Comparison of ENCODE assay signal across 1 cellular context in genomic region chr4:3896871-3897578, GRCh38.
TF ChIP-seq lines count a peak whose summit lies in the region.

No MANE protein-coding gene starts in this region.

TF ChIP-seq in K562, 482 proteins besides CTCF, POLR2A, EP300 and RAD21 (continued from another document):
- peak; percentile 70 for TF ChIP-seq USF1 (CRISPR knock-in tag; IDR thresholded peaks at IDR 0.05)
